Comparison of ENCODE assay signal across 1 cellular context in genomic region chr4:8461086-8461485, GRCh38.
TF ChIP-seq lines count a peak whose summit lies in the region.

No MANE protein-coding gene starts in this region.

TF ChIP-seq in HepG2, 621 proteins besides CTCF, POLR2A, EP300 and RAD21 (continued from another document):
- TF ChIP-seq MAFF (IDR thresholded peaks at IDR 0.05; ENCODE audit: low read depth, low read length) (no peak), ZSCAN12 (CRISPR knock-in tag; IDR thresholded peaks at IDR 0.05) (no peak), ATM (IDR thresholded peaks at IDR 0.05; ENCODE audit: borderline replicate concordance) (no peak), MTERF4 (CRISPR knock-in tag; IDR thresholded peaks at IDR 0.05) (no peak), NFYB (CRISPR knock-in tag; IDR thresholded peaks at IDR 0.05) (no peak), XRCC5 (optimal IDR thresholded peaks at IDR 0.05; ENCODE audit: low read length) (no peak), CBFB (CRISPR knock-in tag; IDR thresholded peaks at IDR 0.05) (no peak), FOSL1 (CRISPR knock-in tag; IDR thresholded peaks at IDR 0.05; ENCODE audit: borderline replicate concordance) (no peak), NFATC3 (CRISPR knock-in tag; IDR thresholded peaks at IDR 0.05) (no peak)
